ENCODE assay signal across 8 cellular contexts in the genomic region with DNA sequence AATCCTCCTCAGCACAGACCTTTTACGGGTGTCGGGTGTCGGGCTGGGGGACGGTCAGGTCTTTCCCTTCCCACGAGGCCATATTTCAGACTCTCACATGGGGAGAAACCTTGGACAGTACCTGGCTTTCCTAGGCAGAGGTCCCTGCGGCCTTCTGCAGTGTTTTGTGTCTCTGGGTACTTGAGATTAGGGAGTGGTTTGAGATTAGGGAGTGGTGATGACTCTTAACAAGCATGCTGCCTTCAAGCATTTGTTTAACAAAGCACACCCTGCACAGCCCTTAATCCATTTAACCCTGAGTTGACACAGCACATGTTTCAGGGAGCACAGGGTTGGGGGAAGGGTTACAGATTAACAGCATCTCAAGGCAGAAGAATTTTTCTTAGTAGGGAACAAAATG.
DNase-seq lines count a peak whose midpoint lies in the region; ATAC-seq and TF ChIP-seq lines count a peak whose summit lies in the region.
"Not testable (repeated sequence)": the region's sequence is repeated elsewhere in the genome, so short reads cannot be mapped to it uniquely, and the experiment has no call there.

No MANE protein-coding gene starts in this region.

- peak; percentile 26 for ATAC-seq in GM23338
- ATAC-seq in lower lobe of right lung, upper lobe of right lung: not testable (repeated sequence)

- H3K4me1 ChIP-seq in GM23338 (ENCODE audit: insufficient read depth); lower lobe of right lung; neural progenitor cell; upper lobe of right lung: not testable (repeated sequence)

- not testable (repeated sequence) for H3K4me3 ChIP-seq in GM23338; WERI-Rb-1 (ENCODE audit: low read depth, low read length); lower lobe of right lung; neural progenitor cell; upper lobe of right lung

- H3K27ac Mint-ChIP-seq in GM23338, result not testable (repeated sequence)
- H3K27ac Mint-ChIP-seq in glutamatergic neuron (ENCODE audit: unreplicated experiment) (peak overlapping the region; percentile 94), mesothelial cell of epicardium (peak overlapping the region; percentile 76), neural progenitor cell (peak overlapping the region; percentile 90)

- H3K9ac ChIP-seq in neural progenitor cell, result not testable (repeated sequence)

- TF ChIP-seq CTCF in GM23338 (conservative IDR thresholded peaks at IDR 0.05; ENCODE audit: low read depth in 2 of 2); WERI-Rb-1 (IDR thresholded peaks at IDR 0.05; ENCODE audit: low read depth, low read length); glutamatergic neuron (IDR thresholded peaks at IDR 0.05; ENCODE audit: partially characterized antibody, unreplicated experiment); lower lobe of right lung (IDR thresholded peaks at IDR 0.05); mesothelial cell of epicardium (IDR thresholded peaks at IDR 0.05; ENCODE audit: unreplicated experiment); neural progenitor cell (IDR thresholded peaks at IDR 0.05); upper lobe of right lung (IDR thresholded peaks at IDR 0.05): not testable (repeated sequence)

- H3K9me3 ChIP-seq in WERI-Rb-1 (ENCODE audit: severe bottlenecking); lower lobe of right lung; neural progenitor cell (ENCODE audit: low read depth); upper lobe of right lung: not testable (repeated sequence)

- not testable (repeated sequence) for DNase-seq in GM23338 (ENCODE audit: low spot score); HEK293T (ENCODE audit: extremely low spot score); glutamatergic neuron; mesothelial cell of epicardium (ENCODE audit: low spot score in 2 of 2, unreplicated experiment in 2 of 2); neural progenitor cell (ENCODE audit: low spot score)
- peak; percentile 71 for DNase-seq in WERI-Rb-1
- peak; percentile 7 for DNase-seq in lower lobe of right lung
- peak; percentile 28 for DNase-seq in upper lobe of right lung

- not testable (repeated sequence) for H3K27me3 ChIP-seq in GM23338 (ENCODE audit: insufficient read depth); WERI-Rb-1 (ENCODE audit: insufficient read depth, low read depth, severe bottlenecking); lower lobe of right lung (ENCODE audit: low read depth); neural progenitor cell; upper lobe of right lung

- intact Hi-C loops in lower lobe of right lung (cut with DNase I); upper lobe of right lung (cut with DNase I): not testable (repeated sequence)

- not testable (repeated sequence) for H3K27ac ChIP-seq in GM23338 (ENCODE audit: low read depth); lower lobe of right lung; neural progenitor cell; upper lobe of right lung
- peak overlapping the region; percentile 82 for H3K27ac ChIP-seq in WERI-Rb-1

- not testable (repeated sequence) for H3K9me2 ChIP-seq in GM23338 (ENCODE audit: insufficient read depth)

- H4K20me1 ChIP-seq in GM23338 (replicated peaks; ENCODE audit: insufficient read depth); neural progenitor cell (ENCODE audit: low read depth): not testable (repeated sequence)

- H3K4me1 Mint-ChIP-seq in GM23338, result peaks cover 10% of the 10 kb centered on the region; the same call in 2 of the 3 replicates
- not testable (repeated sequence) for H3K4me1 Mint-ChIP-seq in glutamatergic neuron (ENCODE audit: low read depth, unreplicated experiment); mesothelial cell of epicardium; neural progenitor cell

- H3K4me2 ChIP-seq in GM23338, result not testable (repeated sequence)
- H3K4me2 ChIP-seq in neural progenitor cell, result peak overlapping the region; percentile 23

- peaks cover 12% of the 10 kb centered on the region for H3K9me3 Mint-ChIP-seq in GM23338
- not testable (repeated sequence) for H3K9me3 Mint-ChIP-seq in glutamatergic neuron (ENCODE audit: unreplicated experiment); mesothelial cell of epicardium; neural progenitor cell

- CTCF ChIA-PET in HEK293T (lab: Yijun Ruan, JAX), result not testable (repeated sequence)

- H3K36me3 Mint-ChIP-seq in GM23338 (ENCODE audit: low read depth); glutamatergic neuron (ENCODE audit: unreplicated experiment); mesothelial cell of epicardium; neural progenitor cell: not testable (repeated sequence)

- H2AFZ ChIP-seq in GM23338; neural progenitor cell (replicated peaks): not testable (repeated sequence)

- not testable (repeated sequence) for H3K4me3 Mint-ChIP-seq in GM23338; glutamatergic neuron (ENCODE audit: unreplicated experiment); mesothelial cell of epicardium
- peak overlapping the region; percentile 53 for H3K4me3 Mint-ChIP-seq in neural progenitor cell

- POLR2A ChIA-PET in HEK293T (lab: Yijun Ruan, JAX), result not testable (repeated sequence)

- not testable (repeated sequence) for H3K36me3 ChIP-seq in GM23338 (ENCODE audit: insufficient read depth); WERI-Rb-1; lower lobe of right lung; neural progenitor cell; upper lobe of right lung

- H3K27me3 Mint-ChIP-seq in GM23338 (ENCODE audit: insufficient read depth, low read depth, poor library complexity); glutamatergic neuron (ENCODE audit: unreplicated experiment); mesothelial cell of epicardium (ENCODE audit: low read depth); neural progenitor cell (ENCODE audit: insufficient read depth, low read depth): not testable (repeated sequence)

- not testable (repeated sequence) for H3F3A ChIP-seq in GM23338 (replicated peaks; ENCODE audit: low read depth); neural progenitor cell (ENCODE audit: low read depth)

- H3K79me2 ChIP-seq in GM23338 (replicated peaks; ENCODE audit: insufficient read depth); neural progenitor cell (ENCODE audit: low read depth): not testable (repeated sequence)

TF ChIP-seq in HEK293T, 16 proteins besides CTCF, POLR2A, EP300 and RAD21:
- TF ChIP-seq L3MBTL2 (conservative IDR thresholded peaks at IDR 0.05), result peak; percentile 36; the same call in 1 of the 2 replicates
